Comparison of ENCODE assay signal across 8 cellular contexts in the genomic region with DNA sequence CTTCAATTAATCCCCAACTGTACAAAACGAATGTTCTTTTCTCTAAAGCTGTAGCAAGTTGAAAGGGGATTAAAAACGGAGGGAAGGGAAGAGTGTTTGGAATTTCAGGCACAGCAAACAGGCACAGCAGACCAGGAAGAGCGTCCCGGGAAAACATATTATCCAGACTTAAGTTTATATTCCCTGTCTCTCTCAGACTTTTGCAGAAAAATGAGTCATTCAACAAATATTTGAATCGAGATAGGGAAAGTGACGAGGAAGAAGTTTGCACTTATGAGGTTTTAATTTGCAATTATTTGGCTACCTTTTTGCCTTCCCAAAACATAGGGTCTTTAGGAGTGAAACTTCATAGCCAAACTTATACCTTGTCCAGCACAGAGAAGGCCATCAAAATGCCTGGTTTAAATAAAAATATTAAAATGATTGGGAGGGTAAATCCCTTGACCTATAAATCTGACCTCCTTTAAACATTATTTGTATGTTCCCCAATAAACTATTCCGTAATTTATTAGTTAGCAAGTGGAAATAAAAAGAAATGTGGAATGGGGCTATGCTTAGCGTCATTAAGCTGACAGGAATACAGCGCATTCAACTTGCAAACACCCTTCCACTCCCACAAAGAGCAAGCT. TPM values are rescaled to one million over a fixed set of nuclear protein-coding genes. Genes with fewer than 3 reads are reported as not detected.
DNase-seq lines count a peak whose midpoint lies in the region; ATAC-seq, FAIRE-seq and TF ChIP-seq lines count a peak whose summit lies in the region.

No MANE protein-coding gene starts in this region.

- peak; percentile 92 for ATAC-seq in A549
- ATAC-seq in GM19438 (IDR thresholded peaks at IDR 0.05; ENCODE audit: low read depth, unreplicated experiment): peak; percentile 70
- ATAC-seq in HG03571 (IDR thresholded peaks at IDR 0.05; ENCODE audit: unreplicated experiment): peak; percentile 77
- ATAC-seq in left colon: peak; percentile 89

- CTCF ChIA-PET in A549 (lab: Yijun Ruan, JAX): interaction anchor here (0.6 to 20.7 kb wide), 7 partner anchors 11 to 77 kb away, joined by 3 to 580 read pairs (median 3); a partner anchor contains a TSS

- peak overlapping the region; percentile 96 for H3K4me2 ChIP-seq in A549

- TF ChIP-seq RAD21 in A549 (conservative IDR thresholded peaks at IDR 0.05 in 1 of 2, IDR thresholded peaks at IDR 0.05 in 1 of 2): no peak

- H3K4me1 ChIP-seq in A549 (peaks cover 19% of the 10 kb centered on the region), tibial nerve (peaks cover 0 to 12% (median 0%) of the 10 kb centered on the region in 4 donors)

- WGBS in A549 (ENCODE audit: missing lambda C conversion rate): under 1% methylated on average over 9 of the region's 9 CpGs
- 15 to 16% methylated on average over 9 of the region's 9 CpGs for WGBS in tibial nerve, 2 donors

- POLR2A ChIA-PET in A549 (lab: Yijun Ruan, JAX): interaction anchor here (0.6 to 3.9 kb wide), 30 partner anchors 9 to 1790 kb away, joined by 3 to 145 read pairs (median 7); partner anchors contain the start of gene HFE

- TF ChIP-seq POLR2A in A549 (IDR thresholded peaks at IDR 0.05; ENCODE audit: low read length) (no peak), tibial nerve (IDR thresholded peaks at IDR 0.05) (no peak)

- FAIRE-seq in A549 (lab: Jason Lieb, UNC): no peak

- H3K4me3 ChIP-seq in A549 (peak overlapping the region; percentile 30; the same call in 2 of the 3 replicates), astrocyte of the cerebellum (ENCODE audit: low read depth, low read length) (peak overlapping the region; percentile 45), tibial nerve (peak overlapping the region in 1 of 4 donors; percentile 62)

- H3K36me3 ChIP-seq in tibial nerve: no peaks in the 10 kb centered on the region

- 0 out of 3 replicates have a peak, but pooled peaks cover 5% of the 10 kb centered on the region for H3K9me3 ChIP-seq in A549
- no peaks in the 10 kb centered on the region for H3K9me3 ChIP-seq in tibial nerve

- H3K27me3 ChIP-seq in tibial nerve: no peaks in the 10 kb centered on the region

- intact Hi-C loops in left colon (cut with DNase I, micrococcal nuclease): no loop called here

- in situ Hi-C loops in astrocyte of the cerebellum (cut with HindIII; ENCODE audit: low sequenced_read_pairs): no loop called here

- no peak for TF ChIP-seq EP300 in A549 (IDR thresholded peaks at IDR 0.05)
- TF ChIP-seq EP300 in tibial nerve (IDR thresholded peaks at IDR 0.05): no peak

- H3K27ac ChIP-seq in A549: peak overlapping the region; percentile 87 to 92
- H3K27ac ChIP-seq in tibial nerve: peak overlapping the region in 3 of 4 donors; percentile 67 to 90 (median 79)

- DNase-seq in A549 (ENCODE audit: low read depth in 1 of 2, low spot score in 1 of 2) (peak; percentile 16 to 44), astrocyte of the cerebellum (ENCODE audit: low read depth) (no peak), left colon (no peak), tibial nerve (ENCODE audit: low spot score in 2 of 2) (no peak), NCI-H2081 treated with DMSO at 0.1 percent for 48 hours (lab: John Stamatoyannopoulos, UW) (no peak)
- DNase-seq in activated CD4-positive, alpha-beta T cell treated with anti-CD3 and anti-CD28 coated beads, Interleukin-2, amount 50 U/mL, for 48 hours: no peak

- no peak for TF ChIP-seq CTCF in A549 (IDR thresholded peaks at IDR 0.05)
- TF ChIP-seq CTCF in astrocyte of the cerebellum (IDR thresholded peaks at IDR 0.05; ENCODE audit: low read depth, low read length, missing control alignments): no peak
- no peak for TF ChIP-seq CTCF in tibial nerve (IDR thresholded peaks at IDR 0.05)

TF ChIP-seq in A549, 52 proteins besides CTCF, POLR2A, EP300 and RAD21 (continues in another document):
- no peak for TF ChIP-seq TP53 (CRISPR knock-in tag; IDR thresholded peaks at IDR 0.05)
- TF ChIP-seq ZNF302 (CRISPR knock-in tag; IDR thresholded peaks at IDR 0.05): no peak
- TF ChIP-seq ZFP36 (IDR thresholded peaks at IDR 0.05; ENCODE audit: borderline replicate concordance, partially characterized antibody): no peak
- TF ChIP-seq ELK1 (IDR thresholded peaks at IDR 0.05; ENCODE audit: low read depth, low read length): no peak
- TF ChIP-seq BHLHE40 (IDR thresholded peaks at IDR 0.05; ENCODE audit: low read depth, low read length): no peak
- no peak for TF ChIP-seq PHF8 (IDR thresholded peaks at IDR 0.05; ENCODE audit: borderline replicate concordance, low read depth)
- TF ChIP-seq, protein P1, sequence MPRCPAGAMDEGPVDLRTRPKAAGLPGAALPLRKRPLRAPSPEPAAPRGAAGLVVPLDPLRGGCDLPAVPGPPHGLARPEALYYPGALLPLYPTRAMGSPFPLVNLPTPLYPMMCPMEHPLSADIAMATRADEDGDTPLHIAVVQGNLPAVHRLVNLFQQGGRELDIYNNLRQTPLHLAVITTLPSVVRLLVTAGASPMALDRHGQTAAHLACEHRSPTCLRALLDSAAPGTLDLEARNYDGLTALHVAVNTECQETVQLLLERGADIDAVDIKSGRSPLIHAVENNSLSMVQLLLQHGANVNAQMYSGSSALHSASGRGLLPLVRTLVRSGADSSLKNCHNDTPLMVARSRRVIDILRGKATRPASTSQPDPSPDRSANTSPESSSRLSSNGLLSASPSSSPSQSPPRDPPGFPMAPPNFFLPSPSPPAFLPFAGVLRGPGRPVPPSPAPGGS (IDR thresholded peaks at IDR 0.05): no peak
- no peak for TF ChIP-seq USF2 (IDR thresholded peaks at IDR 0.05)
- no peak for TF ChIP-seq CBX2 (IDR thresholded peaks at IDR 0.05; ENCODE audit: borderline replicate concordance, low read depth)
- TF ChIP-seq RCOR1 (IDR thresholded peaks at IDR 0.05; ENCODE audit: low read depth, low read length): no peak
- TF ChIP-seq HOXB13 (CRISPR knock-in tag; IDR thresholded peaks at IDR 0.05; ENCODE audit: low read depth): no peak
- no peak for TF ChIP-seq EHF (CRISPR knock-in tag; IDR thresholded peaks at IDR 0.05)
- TF ChIP-seq CHD4 (IDR thresholded peaks at IDR 0.05; ENCODE audit: borderline replicate concordance): no peak
- TF ChIP-seq MYC (IDR thresholded peaks at IDR 0.05; ENCODE audit: borderline replicate concordance, low read length): 0 out of 2 replicates have a peak, but pooled peaks have one; percentile 41
- TF ChIP-seq POLR2AphosphoS2 (conservative IDR thresholded peaks at IDR 0.05; ENCODE audit: low read length): 0 out of 2 replicates have a peak, but pooled peaks have one; percentile 9
- no peak for TF ChIP-seq HDAC2 (IDR thresholded peaks at IDR 0.05)
- no peak for TF ChIP-seq RARB (CRISPR knock-in tag; IDR thresholded peaks at IDR 0.05)
- TF ChIP-seq HEYL (CRISPR knock-in tag; IDR thresholded peaks at IDR 0.05): no peak
- no peak for TF ChIP-seq MAX (IDR thresholded peaks at IDR 0.05)
- no peak for TF ChIP-seq ATOH8 (CRISPR knock-in tag; IDR thresholded peaks at IDR 0.05; ENCODE audit: low read depth)
- TF ChIP-seq RNF2 (IDR thresholded peaks at IDR 0.05; ENCODE audit: borderline replicate concordance, low read depth): no peak
- TF ChIP-seq KDM5A (IDR thresholded peaks at IDR 0.05): no peak
- TF ChIP-seq FOSL2 (IDR thresholded peaks at IDR 0.05): no peak
- TF ChIP-seq FOSL2 (CRISPR knock-in tag; IDR thresholded peaks at IDR 0.05): peak; percentile 80
- TF ChIP-seq, protein P2, sequence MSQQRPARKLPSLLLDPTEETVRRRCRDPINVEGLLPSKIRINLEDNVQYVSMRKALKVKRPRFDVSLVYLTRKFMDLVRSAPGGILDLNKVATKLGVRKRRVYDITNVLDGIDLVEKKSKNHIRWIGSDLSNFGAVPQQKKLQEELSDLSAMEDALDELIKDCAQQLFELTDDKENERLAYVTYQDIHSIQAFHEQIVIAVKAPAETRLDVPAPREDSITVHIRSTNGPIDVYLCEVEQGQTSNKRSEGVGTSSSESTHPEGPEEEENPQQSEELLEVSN (IDR thresholded peaks at IDR 0.05; ENCODE audit: borderline replicate concordance, low read depth): no peak
- TF ChIP-seq NFE2L2 (conservative IDR thresholded peaks at IDR 0.05; ENCODE audit: low read length): no peak

RNA-seq across cellular contexts. Expression of gene HFE, which starts 16.0 kb away (rescaled TPM):
- polyA plus RNA-seq in A549 (2011; rRNA removed) (31.7 and 35.9 TPM in 2 replicates), A549 (2017; fragmentation: RNase III; extraction: RNeasy Plus Mini Kit Qiagen cat#74134 plus additional on column Dnase treatment) (15.5 to 19.9 TPM (median 18.1 TPM) in 3 replicates)
- polyA plus RNA-seq in A549 (2012; cell fraction: cytosol; rRNA removed): 14.3 and 14.8 TPM in 2 replicates
- polyA plus RNA-seq in A549 (2012; cell fraction: nucleus; rRNA removed): 16.5 and 16.8 TPM in 2 replicates
- 25.1 and 35.6 TPM in 2 replicates for polyA minus RNA-seq in A549 (2011; rRNA and poly(A)+ RNA removed)
- total RNA-seq in left colon (10 to 100 TPM in 1 of 2 donors, 1 to 10 TPM in 1; 8.2 to 12.0 TPM), tibial nerve (10 to 100 TPM in 2 of 4 donors, 1 to 10 TPM in 2; 5.9 to 11.0 (median 9.0) TPM)

Comparison
In these comparisons a context has a peak if more than half of its experiments do, and no peak if none do; other contexts are left out.
1. DNase-seq: peak in A549 (2 of 2); none in astrocyte of the cerebellum (single experiment), left colon (0 of 2), tibial nerve (0 of 2), NCI-H2081 treated with DMSO at 0.1 percent for 48 hours (single experiment) and activated CD4-positive, alpha-beta T cell treated with anti-CD3 and anti-CD28 coated beads, Interleukin-2, amount 50 U/mL, for 48 hours (0 of 2).
2. Peak in every context shown above with its lines, with median percentiles within 50 percentile points of each other: ATAC-seq.